Comparison of ENCODE assay signal across 17 cellular contexts in genomic region chr4:38313175-38313574, GRCh38.
DNase-seq lines count a peak whose midpoint lies in the region; TF ChIP-seq lines count a peak whose summit lies in the region.
"Had no signal": no experiment of that assay in that cellular context is flagged by ENCODE, and none has a peak within 500 bp of the region (broad histone marks: within the 10 kb centered on the region; RNA-seq: fewer than 3 reads in every experiment).

No MANE protein-coding gene starts in this region.

- no peaks in the 10 kb centered on the region for H3K36me3 ChIP-seq in colonic mucosa

- no peaks in the 10 kb centered on the region for H3K4me1 ChIP-seq in colonic mucosa

- intact Hi-C loops in colonic mucosa (cut with DNase I) = loop anchor here (5.0 kb wide), 1 partner anchor 126 kb away; no protein-coding TSS in a partner anchor

- no peaks in the 10 kb centered on the region for H3K27me3 ChIP-seq in colonic mucosa

- no peak for TF ChIP-seq CTCF in colonic mucosa (IDR thresholded peaks at IDR 0.05)

- peak overlapping the region in 1 of 2 donors; percentile 41 for H3K9ac ChIP-seq in colonic mucosa (ENCODE audit: low read depth in 2 of 2, low read length in 2 of 2)

- H3K9me3 ChIP-seq in colonic mucosa = no peaks in the 10 kb centered on the region

- peak; percentile 14 for DNase-seq in NCI-H1092 treated with DMSO at 0.1 percent for 48 hours (lab: John Stamatoyannopoulos, UW)
- DNase-seq in NCI-H1092 (lab: John Stamatoyannopoulos, UW) = no peak
- peak; percentile 58 for DNase-seq in NCI-H345 (lab: John Stamatoyannopoulos, UW)
- peak; percentile 85 for DNase-seq in colonic mucosa
- DNase-seq in substantia nigra (lab: John Stamatoyannopoulos, UW) = no peak
- no peak for DNase-seq in HuH-7.5 (ENCODE audit: low spot score)
- DNase-seq in stimulated activated CD4-positive, alpha-beta T cell treated with anti-CD3 and anti-CD28 coated beads, Interleukin-12 subunit alpha, Interleukin-12 subunit beta, amount 100 ng/mL, for 4 hours = no peak
- DNase-seq in stimulated activated naive CD4-positive, alpha-beta T cell (lab: John Stamatoyannopoulos, UW) = no peak
- DNase-seq: activated CD4-positive, alpha-beta T cell treated with anti-CD3 and anti-CD28 coated beads for 1 hour; GF-D8; hippocampal formation; IMR-90; naive thymus-derived CD4-positive, alpha-beta T cell; NCI-H1930; stimulated activated naive CD8-positive, alpha-beta T cell treated with anti-CD3 and anti-CD28 coated beads, Interleukin-15, Interleukin-2, amounts not matched to agents 100 U/mL and 50 U/mL, for 24 hours; T-helper 2 cell had no signal

- H3K4me3 ChIP-seq in colonic mucosa = no peak overlapping the region

- H3K27ac ChIP-seq in colonic mucosa = peak overlapping the region; percentile 89
- peak overlapping the region; percentile 54 for H3K27ac ChIP-seq in substantia nigra (ENCODE audit: low read depth, low read length, poor library complexity, severe bottlenecking)
- H3K27ac ChIP-seq: 22Rv1 had no signal

Comparison
In these comparisons a context has a peak if more than half of its experiments do, and no peak if none do; other contexts are left out.
1. DNase-seq: peak in NCI-H1092 treated with DMSO at 0.1 percent for 48 hours (single experiment), NCI-H345 (single experiment) and colonic mucosa (single experiment); none in NCI-H1092 (single experiment), substantia nigra (0 of 49), HuH-7.5 (single experiment), stimulated activated CD4-positive, alpha-beta T cell treated with anti-CD3 and anti-CD28 coated beads, Interleukin-12 subunit alpha, Interleukin-12 subunit beta, amount 100 ng/mL, for 4 hours (single experiment) and stimulated activated naive CD4-positive, alpha-beta T cell (0 of 6).